Comparison of ENCODE assay signal across 1 cellular context in the genomic region with DNA sequence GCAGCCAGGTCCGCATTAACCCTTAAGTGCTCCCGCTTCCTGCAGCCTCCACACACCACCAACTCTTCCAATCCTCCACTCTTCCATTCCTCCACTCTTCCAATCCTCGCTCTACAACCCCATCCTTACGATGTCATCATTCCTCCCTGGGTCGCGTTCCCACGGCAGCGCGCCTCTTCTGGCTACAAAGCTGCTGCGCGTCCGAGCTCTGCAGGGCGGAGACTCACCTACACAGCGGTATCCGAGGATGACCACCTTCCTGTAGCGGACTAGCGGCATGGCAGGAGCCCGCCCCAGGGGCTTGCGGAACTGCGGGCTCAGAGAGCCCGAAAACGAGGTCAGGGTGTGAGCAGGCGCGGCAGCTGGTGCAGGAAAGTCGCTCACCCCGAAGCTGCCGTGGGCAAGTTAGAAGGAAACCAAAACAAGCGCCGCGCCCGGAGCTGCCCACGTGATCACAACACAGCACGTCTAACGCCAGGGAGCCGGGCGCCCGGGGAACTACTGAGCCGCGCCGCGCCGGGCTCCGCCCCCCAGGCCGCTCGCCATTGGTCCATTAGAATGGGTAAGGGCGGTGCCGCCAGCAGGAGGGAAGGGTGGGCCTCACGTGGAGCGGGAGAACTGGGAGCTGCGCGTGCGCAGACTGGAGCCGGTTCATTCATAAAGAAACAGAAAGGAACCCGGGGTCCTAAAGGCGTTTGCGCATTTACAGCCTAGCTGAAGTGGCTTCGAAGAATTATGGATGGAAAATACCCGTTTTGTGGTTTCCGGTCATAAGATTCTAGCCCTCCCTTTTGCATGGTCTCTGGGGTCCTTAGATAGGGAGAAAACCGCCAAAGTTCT.
TF ChIP-seq lines count a peak whose summit lies in the region.

A gene with protein sequence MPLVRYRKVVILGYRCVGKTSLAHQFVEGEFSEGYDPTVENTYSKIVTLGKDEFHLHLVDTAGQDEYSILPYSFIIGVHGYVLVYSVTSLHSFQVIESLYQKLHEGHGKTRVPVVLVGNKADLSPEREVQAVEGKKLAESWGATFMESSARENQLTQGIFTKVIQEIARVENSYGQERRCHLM (minus strand): TSS at position 473 of the 840 bp plus-strand sequence. CDS start 194 bp downstream, at position 279.

TF ChIP-seq in GM12878, 131 proteins besides CTCF, POLR2A, EP300 and RAD21 (continued from another document):
- TF ChIP-seq RB1 (IDR thresholded peaks at IDR 0.05; ENCODE audit: borderline replicate concordance) (peak; percentile 59; the same call in 1 of the 2 replicates), BACH1 (IDR thresholded peaks at IDR 0.05; ENCODE audit: borderline replicate concordance) (0 out of 2 replicates have a peak, but pooled peaks have one; percentile 29), KDM1A (IDR thresholded peaks at IDR 0.05; ENCODE audit: borderline replicate concordance) (no peak), BRCA1 (IDR thresholded peaks at IDR 0.05; ENCODE audit: low read depth, low read length) (no peak), PBX3 (IDR thresholded peaks at IDR 0.05; ENCODE audit: insufficient replicate concordance, low read depth, low read length) (no peak), REST (IDR thresholded peaks at IDR 0.05; ENCODE audit: low read depth, low read length) (no peak), PAX5 (IDR thresholded peaks at IDR 0.05; ENCODE audit: borderline replicate concordance, low read depth, low read length) (peak; percentile 23; the same call in 1 of the 2 replicates), CREM (IDR thresholded peaks at IDR 0.05; ENCODE audit: low read depth) (peak; percentile 57; the same call in 1 of the 2 replicates), ELK1 (IDR thresholded peaks at IDR 0.05; ENCODE audit: low read depth, low read length) (no peak), MTA2 (IDR thresholded peaks at IDR 0.05; ENCODE audit: low read depth) (peak; percentile 30; the same call in 1 of the 2 replicates), SP1 (IDR thresholded peaks at IDR 0.05; ENCODE audit: low read depth, low read length) (peak; percentile 75), IRF3 (IDR thresholded peaks at IDR 0.05) (peak; percentile 24; the same call in 1 of the 2 replicates), JUNB (IDR thresholded peaks at IDR 0.05) (peak; percentile 80), HDAC6 (IDR thresholded peaks at IDR 0.05; ENCODE audit: unreplicated experiment) (no peak), ZNF217 (IDR thresholded peaks at IDR 0.05) (no peak), IRF4 (IDR thresholded peaks at IDR 0.05; ENCODE audit: low read depth, low read length) (no peak), TARDBP (IDR thresholded peaks at IDR 0.05; ENCODE audit: borderline replicate concordance) (no peak)
- TF ChIP-seq, protein P1, sequence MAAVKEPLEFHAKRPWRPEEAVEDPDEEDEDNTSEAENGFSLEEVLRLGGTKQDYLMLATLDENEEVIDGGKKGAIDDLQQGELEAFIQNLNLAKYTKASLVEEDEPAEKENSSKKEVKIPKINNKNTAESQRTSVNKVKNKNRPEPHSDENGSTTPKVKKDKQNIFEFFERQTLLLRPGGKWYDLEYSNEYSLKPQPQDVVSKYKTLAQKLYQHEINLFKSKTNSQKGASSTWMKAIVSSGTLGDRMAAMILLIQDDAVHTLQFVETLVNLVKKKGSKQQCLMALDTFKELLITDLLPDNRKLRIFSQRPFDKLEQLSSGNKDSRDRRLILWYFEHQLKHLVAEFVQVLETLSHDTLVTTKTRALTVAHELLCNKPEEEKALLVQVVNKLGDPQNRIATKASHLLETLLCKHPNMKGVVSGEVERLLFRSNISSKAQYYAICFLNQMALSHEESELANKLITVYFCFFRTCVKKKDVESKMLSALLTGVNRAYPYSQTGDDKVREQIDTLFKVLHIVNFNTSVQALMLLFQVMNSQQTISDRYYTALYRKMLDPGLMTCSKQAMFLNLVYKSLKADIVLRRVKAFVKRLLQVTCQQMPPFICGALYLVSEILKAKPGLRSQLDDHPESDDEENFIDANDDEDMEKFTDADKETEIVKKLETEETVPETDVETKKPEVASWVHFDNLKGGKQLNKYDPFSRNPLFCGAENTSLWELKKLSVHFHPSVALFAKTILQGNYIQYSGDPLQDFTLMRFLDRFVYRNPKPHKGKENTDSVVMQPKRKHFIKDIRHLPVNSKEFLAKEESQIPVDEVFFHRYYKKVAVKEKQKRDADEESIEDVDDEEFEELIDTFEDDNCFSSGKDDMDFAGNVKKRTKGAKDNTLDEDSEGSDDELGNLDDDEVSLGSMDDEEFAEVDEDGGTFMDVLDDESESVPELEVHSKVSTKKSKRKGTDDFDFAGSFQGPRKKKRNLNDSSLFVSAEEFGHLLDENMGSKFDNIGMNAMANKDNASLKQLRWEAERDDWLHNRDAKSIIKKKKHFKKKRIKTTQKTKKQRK (IDR thresholded peaks at IDR 0.05; ENCODE audit: low read depth, low read length) = no peak
- TF ChIP-seq, protein P2, sequence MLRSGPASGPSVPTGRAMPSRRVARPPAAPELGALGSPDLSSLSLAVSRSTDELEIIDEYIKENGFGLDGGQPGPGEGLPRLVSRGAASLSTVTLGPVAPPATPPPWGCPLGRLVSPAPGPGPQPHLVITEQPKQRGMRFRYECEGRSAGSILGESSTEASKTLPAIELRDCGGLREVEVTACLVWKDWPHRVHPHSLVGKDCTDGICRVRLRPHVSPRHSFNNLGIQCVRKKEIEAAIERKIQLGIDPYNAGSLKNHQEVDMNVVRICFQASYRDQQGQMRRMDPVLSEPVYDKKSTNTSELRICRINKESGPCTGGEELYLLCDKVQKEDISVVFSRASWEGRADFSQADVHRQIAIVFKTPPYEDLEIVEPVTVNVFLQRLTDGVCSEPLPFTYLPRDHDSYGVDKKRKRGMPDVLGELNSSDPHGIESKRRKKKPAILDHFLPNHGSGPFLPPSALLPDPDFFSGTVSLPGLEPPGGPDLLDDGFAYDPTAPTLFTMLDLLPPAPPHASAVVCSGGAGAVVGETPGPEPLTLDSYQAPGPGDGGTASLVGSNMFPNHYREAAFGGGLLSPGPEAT (IDR thresholded peaks at IDR 0.05; ENCODE audit: low read depth) = peak; percentile 83
